20 cellular contexts compared by ENCODE assay signal in genomic region chr11:73755670-73756069, GRCh38.
"Had no signal": no experiment of that assay in that cellular context is flagged by ENCODE, and none has a peak within 500 bp of the region (broad histone marks: within the 10 kb centered on the region; RNA-seq: fewer than 3 reads in every experiment).

No MANE protein-coding gene starts in this region.

- H3K4me3 Mint-ChIP-seq: endodermal cell; natural killer cell; stimulated activated naive CD8-positive, alpha-beta T cell treated with anti-CD3 and anti-CD28 coated beads, Interleukin-15, amount 100 ng/mL, for 72 hours had no signal

- H3K4me1 ChIP-seq: parathyroid adenoma had no signal

- H3K9me3 Mint-ChIP-seq: endodermal cell; natural killer cell; stimulated activated naive CD8-positive, alpha-beta T cell treated with anti-CD3 and anti-CD28 coated beads, Interleukin-15, amount 100 ng/mL, for 72 hours had no signal

- H3K27me3 Mint-ChIP-seq: progenitor cell of endocrine pancreas; stimulated activated naive CD8-positive, alpha-beta T cell treated with anti-CD3 and anti-CD28 coated beads, Interleukin-15, amount 100 ng/mL, for 72 hours had no signal

- H3K27ac Mint-ChIP-seq: endodermal cell, natural killer cell, progenitor cell of endocrine pancreas had no signal

- H3K27ac ChIP-seq: epithelial cell of prostate, foreskin keratinocyte, lower lobe of right lung, parathyroid adenoma, suprapubic skin, transverse colon had no signal

- H3K27me3 ChIP-seq: foreskin keratinocyte, suprapubic skin, transverse colon had no signal

- H2AFZ ChIP-seq: parathyroid adenoma had no signal

- H3K9ac ChIP-seq: parathyroid adenoma had no signal

- H3K9me3 ChIP-seq: lower lobe of right lung, suprapubic skin, transverse colon had no signal

- H3K36me3 ChIP-seq: lower lobe of right lung, transverse colon had no signal

- H3K36me3 Mint-ChIP-seq: natural killer cell had no signal

- H3K4me2 ChIP-seq: smooth muscle cell had no signal

- ATAC-seq: esophagus mucosa; foreskin keratinocyte; left ventricle myocardium superior; lower lobe of right lung; natural killer cell; sciatic nerve; stimulated activated naive CD8-positive, alpha-beta T cell treated with anti-CD3 and anti-CD28 coated beads, Interleukin-15, amount 100 ng/mL, for 72 hours had no signal

- H3K4me3 ChIP-seq: lower lobe of right lung, smooth muscle cell, suprapubic skin, transverse colon had no signal

- DNase-seq: effector CD8-positive, alpha-beta T cell; endodermal cell; foreskin keratinocyte; left ventricle myocardium superior; lower lobe of right lung; natural killer cell; stimulated activated CD4-positive, alpha-beta T cell treated with anti-CD3 and anti-CD28 coated beads, Interleukin-12 subunit alpha, Interleukin-12 subunit beta, amount 100 ng/mL, for 4 hours; stimulated activated CD4-positive, alpha-beta T cell treated with anti-CD3 and anti-CD28 coated beads, Interleukin-1b, Interleukin-23, amount 100 ng/mL, for 48 hours; stimulated activated CD4-positive, alpha-beta T cell treated with anti-CD3 and anti-CD28 coated beads, Interleukin-4, amount 100 ng/mL, for 1 hour; stimulated activated CD8-positive, alpha-beta memory T cell treated with anti-CD3 and anti-CD28 coated beads, Interleukin-4, amount 100 ng/mL, for 48 hours; stimulated activated naive CD4-positive, alpha-beta T cell; stimulated activated naive CD8-positive, alpha-beta T cell treated with anti-CD3 and anti-CD28 coated beads, Interleukin-15, amount 100 ng/mL, for 72 hours; transverse colon had no signal
